ENCODE assay signal across 18 cellular contexts in genomic region chr5:98791928-98792580, GRCh38. TPM values are rescaled to one million over a fixed set of nuclear protein-coding genes. Genes with fewer than 3 reads are reported as not detected.
DNase-seq lines count a peak whose midpoint lies in the region; ATAC-seq, FAIRE-seq and TF ChIP-seq lines count a peak whose summit lies in the region.
"Had no signal": no experiment of that assay in that cellular context is flagged by ENCODE, and none has a peak within 500 bp of the region (broad histone marks: within the 10 kb centered on the region; RNA-seq: fewer than 3 reads in every experiment).

No MANE protein-coding gene starts in this region.

- TF ChIP-seq POLR2A in A549 (IDR thresholded peaks at IDR 0.05; ENCODE audit: low read length): no peak
- TF ChIP-seq POLR2A in upper lobe of left lung (IDR thresholded peaks at IDR 0.05): no peak

- TF ChIP-seq EP300 in A549 (IDR thresholded peaks at IDR 0.05) (no peak), upper lobe of left lung (IDR thresholded peaks at IDR 0.05) (no peak)

- H3K27ac ChIP-seq in A549 (no peak overlapping the region), GM23338 (ENCODE audit: low read depth) (no peak overlapping the region), osteoblast (ENCODE audit: low read depth, low read length) (peak overlapping the region; percentile 58), upper lobe of left lung (no peak overlapping the region)

- H3K36me3 Mint-ChIP-seq in GM23338 (ENCODE audit: low read depth) (peaks cover 19% of the 10 kb centered on the region), brain (peaks cover 57% of the 10 kb centered on the region)
- H3K36me3 Mint-ChIP-seq in activated T-cell treated with anti-CD3 and anti-CD28 coated beads, Interleukin-2, amount 50 U/mL, for 72 hours (ENCODE audit: insufficient read depth in 2 of 2): no peaks in the 10 kb centered on the region

- CTCF ChIA-PET in A549 (lab: Yijun Ruan, JAX): interaction anchor here (0.7 to 11.4 kb wide), 2 partner anchors 22 to 848 kb away, joined by 3 to 127 read pairs; no protein-coding TSS in a partner anchor

- H3K27me3 Mint-ChIP-seq in GM23338 (ENCODE audit: insufficient read depth, low read depth, poor library complexity) (no peaks in the 10 kb centered on the region), brain (no peaks in the 10 kb centered on the region)
- H3K27me3 Mint-ChIP-seq in activated T-cell treated with anti-CD3 and anti-CD28 coated beads, Interleukin-2, amount 50 U/mL, for 72 hours (ENCODE audit: low read depth): no peaks in the 10 kb centered on the region

- H3K4me1 Mint-ChIP-seq in GM23338 (peaks cover 55% of the 10 kb centered on the region), brain (peaks cover 82% of the 10 kb centered on the region)
- H3K4me1 Mint-ChIP-seq in activated T-cell treated with anti-CD3 and anti-CD28 coated beads, Interleukin-2, amount 50 U/mL, for 72 hours (ENCODE audit: low read depth): no peaks in the 10 kb centered on the region

- H3K27me3 ChIP-seq in GM23338 (ENCODE audit: insufficient read depth) (no peaks in the 10 kb centered on the region), osteoblast (ENCODE audit: insufficient read depth, low read length) (no peaks in the 10 kb centered on the region), upper lobe of left lung (no peaks in the 10 kb centered on the region)

- POLR2A ChIA-PET in A549 (lab: Yijun Ruan, JAX): no interaction called here

- H3K4me3 ChIP-seq in A549 (no peak overlapping the region), GM23338 (no peak overlapping the region), osteoblast (ENCODE audit: insufficient read depth, low read length) (no peak overlapping the region), upper lobe of left lung (no peak overlapping the region)

- H3K9me3 ChIP-seq in A549 (no peaks in the 10 kb centered on the region), osteoblast (ENCODE audit: low read depth, low read length) (no peaks in the 10 kb centered on the region), upper lobe of left lung (no peaks in the 10 kb centered on the region)

- no peak for DNase-seq in A549 (ENCODE audit: low read depth in 1 of 2, low spot score in 1 of 2)
- no peak for DNase-seq in GM23338 (ENCODE audit: low spot score)
- DNase-seq in osteoblast (ENCODE audit: insufficient read length, low spot score, missing footprints): no peak
- no peak for DNase-seq in NCI-H2196 (lab: John Stamatoyannopoulos, UW; ENCODE audit: unreplicated experiment)
- no peak for DNase-seq in upper lobe of left lung
- no peak for DNase-seq in activated T-cell treated with anti-CD3 and anti-CD28 coated beads, Interleukin-2, amount 50 U/mL, for 72 hours
- DNase-seq: AML-193, Kasumi-1, NCI-H1105 treated with DMSO at 0.1 percent for 48 hours, NCI-H187 treated with DMSO at 0.1 percent for 48 hours, NCI-H774, Right ventricle myocardium superior had no signal

- H3F3A ChIP-seq in GM23338 (replicated peaks; ENCODE audit: low read depth): no peaks in the 10 kb centered on the region

- H3K4me1 ChIP-seq in A549: 0 out of 3 replicates have a peak, but pooled peaks cover 3% of the 10 kb centered on the region
- H3K4me1 ChIP-seq in GM23338 (ENCODE audit: insufficient read depth): peaks cover 49% of the 10 kb centered on the region
- peaks cover 53% of the 10 kb centered on the region for H3K4me1 ChIP-seq in osteoblast (ENCODE audit: insufficient read depth, low read length)
- peaks cover 0 to 27% (median 17%) of the 10 kb centered on the region in 4 donors for H3K4me1 ChIP-seq in upper lobe of left lung

- H3K4me3 Mint-ChIP-seq in GM23338 (no peak overlapping the region), brain (peak overlapping the region in 1 of 5 experiments; percentile 12)
- H3K4me3 Mint-ChIP-seq in activated T-cell treated with anti-CD3 and anti-CD28 coated beads, Interleukin-2, amount 50 U/mL, for 72 hours: no peak overlapping the region

- H4K20me1 ChIP-seq in GM23338 (replicated peaks; ENCODE audit: insufficient read depth) (no peaks in the 10 kb centered on the region; the same call in none of the 2 replicates), osteoblast (ENCODE audit: insufficient read depth, low read length) (peaks cover 62% of the 10 kb centered on the region)

- no peak for TF ChIP-seq CTCF in A549 (IDR thresholded peaks at IDR 0.05)
- no peak for TF ChIP-seq CTCF in GM23338 (conservative IDR thresholded peaks at IDR 0.05; ENCODE audit: low read depth in 2 of 2)
- no peak for TF ChIP-seq CTCF in brain (conservative IDR thresholded peaks at IDR 0.05)
- TF ChIP-seq CTCF in osteoblast (IDR thresholded peaks at IDR 0.05; ENCODE audit: extremely low read depth, low read depth, low read length): no peak
- no peak for TF ChIP-seq CTCF in upper lobe of left lung (IDR thresholded peaks at IDR 0.05)

- FAIRE-seq in A549 (lab: Jason Lieb, UNC): no peak
- FAIRE-seq: A204.1, G401.6, GM19239 had no signal

- H3K36me3 ChIP-seq in GM23338 (ENCODE audit: insufficient read depth) (no peaks in the 10 kb centered on the region), osteoblast (ENCODE audit: insufficient read depth, low read length) (peaks cover 68% of the 10 kb centered on the region), upper lobe of left lung (peaks cover 0 to 12% (median 7%) of the 10 kb centered on the region in 4 donors)

- H2AFZ ChIP-seq in GM23338: no peak overlapping the region
- H2AFZ ChIP-seq in osteoblast (ENCODE audit: low read length): no peak overlapping the region

- H3K9me2 ChIP-seq in GM23338 (ENCODE audit: insufficient read depth): no peaks in the 10 kb centered on the region

- 91% methylated on average over 6 of the region's 7 CpGs for WGBS in A549 (ENCODE audit: missing lambda C conversion rate)
- WGBS in upper lobe of left lung, 2 donors: 65 to 66% methylated on average over 7 of the region's 7 CpGs

- no peak overlapping the region for H3K4me2 ChIP-seq in A549
- H3K4me2 ChIP-seq in GM23338: no peak overlapping the region
- no peak overlapping the region for H3K4me2 ChIP-seq in osteoblast (ENCODE audit: insufficient read depth, low read length)

- no peak for ATAC-seq in A549
- no peak for ATAC-seq in GM23338
- no peak for ATAC-seq in upper lobe of left lung (ENCODE audit: low FRiP score in 2 of 2)
- no peak for ATAC-seq in activated T-cell treated with anti-CD3 and anti-CD28 coated beads, Interleukin-2, amount 50 U/mL, for 72 hours (replicated peaks in 1 of 2)
- ATAC-seq in HG03432 (IDR thresholded peaks at IDR 0.05; ENCODE audit: unreplicated experiment): no peak
- ATAC-seq: Panc1 had no signal

- TF ChIP-seq RAD21 in A549 (conservative IDR thresholded peaks at IDR 0.05 in 1 of 2, IDR thresholded peaks at IDR 0.05 in 1 of 2): no peak

- H3K27ac Mint-ChIP-seq in GM23338: peak overlapping the region; percentile 85; the same call in 1 of the 2 replicates
- peak overlapping the region in 3 of 5 experiments; percentile 62 to 82 (median 68) for H3K27ac Mint-ChIP-seq in brain
- no peak overlapping the region for H3K27ac Mint-ChIP-seq in activated T-cell treated with anti-CD3 and anti-CD28 coated beads, Interleukin-2, amount 50 U/mL, for 72 hours

- H3K79me2 ChIP-seq in GM23338 (replicated peaks; ENCODE audit: insufficient read depth): peaks cover 57% of the 10 kb centered on the region
- peaks cover 82% of the 10 kb centered on the region for H3K79me2 ChIP-seq in osteoblast (ENCODE audit: insufficient read depth, low read length)

- H3K9me3 Mint-ChIP-seq in GM23338: no peaks in the 10 kb centered on the region
- no peaks in the 10 kb centered on the region for H3K9me3 Mint-ChIP-seq in brain
- no peaks in the 10 kb centered on the region for H3K9me3 Mint-ChIP-seq in activated T-cell treated with anti-CD3 and anti-CD28 coated beads, Interleukin-2, amount 50 U/mL, for 72 hours

TF ChIP-seq in A549, 52 proteins besides CTCF, POLR2A, EP300 and RAD21:
- TF ChIP-seq FOSL2 (IDR thresholded peaks at IDR 0.05): no peak
- peak; percentile 36; the same call in 1 of the 2 replicates for TF ChIP-seq FOSL2 (CRISPR knock-in tag; IDR thresholded peaks at IDR 0.05)
- TF ChIP-seq EHF (CRISPR knock-in tag; IDR thresholded peaks at IDR 0.05): no peak
TF ChIP-seq in A549: peak in this region for 1.

TF ChIP-seq in GM23338, 12 proteins besides CTCF, POLR2A, EP300 and RAD21 (continues in another document):
- no peak for TF ChIP-seq ZNF331 (CRISPR knock-in tag; IDR thresholded peaks at IDR 0.05; ENCODE audit: low read depth)
- no peak for TF ChIP-seq NANOG (IDR thresholded peaks at IDR 0.05; ENCODE audit: borderline replicate concordance)
- TF ChIP-seq CREB1 (CRISPR knock-in tag; IDR thresholded peaks at IDR 0.05; ENCODE audit: low read depth): no peak
- TF ChIP-seq STAT1 (IDR thresholded peaks at IDR 0.05; ENCODE audit: unreplicated experiment): no peak
- no peak for TF ChIP-seq POLR2AphosphoS5 (IDR thresholded peaks at IDR 0.05; ENCODE audit: low read depth)
- TF ChIP-seq EZH2phosphoT487 (IDR thresholded peaks at IDR 0.05; ENCODE audit: unreplicated experiment): no peak
- TF ChIP-seq, protein P1, sequence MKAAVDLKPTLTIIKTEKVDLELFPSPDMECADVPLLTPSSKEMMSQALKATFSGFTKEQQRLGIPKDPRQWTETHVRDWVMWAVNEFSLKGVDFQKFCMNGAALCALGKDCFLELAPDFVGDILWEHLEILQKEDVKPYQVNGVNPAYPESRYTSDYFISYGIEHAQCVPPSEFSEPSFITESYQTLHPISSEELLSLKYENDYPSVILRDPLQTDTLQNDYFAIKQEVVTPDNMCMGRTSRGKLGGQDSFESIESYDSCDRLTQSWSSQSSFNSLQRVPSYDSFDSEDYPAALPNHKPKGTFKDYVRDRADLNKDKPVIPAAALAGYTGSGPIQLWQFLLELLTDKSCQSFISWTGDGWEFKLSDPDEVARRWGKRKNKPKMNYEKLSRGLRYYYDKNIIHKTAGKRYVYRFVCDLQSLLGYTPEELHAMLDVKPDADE (IDR thresholded peaks at IDR 0.05): no peak

RNA-seq across cellular contexts. Expression of gene RGMB, which starts 18.6 kb away (rescaled TPM):
- polyA plus RNA-seq in A549 (2011; rRNA removed) (5.3 and 7.5 TPM in 2 replicates), A549 (2017; fragmentation: RNase III; extraction: RNeasy Plus Mini Kit Qiagen cat#74134 plus additional on column Dnase treatment) (5.6 to 6.1 TPM (median 6.1 TPM) in 3 replicates), GM23338 (2016; fragmentation: Nextera tagmentation; extraction: Ambion mirVana) (20.5 and 21.7 TPM in 2 replicates), brain (ENCODE audit: insufficient read depth, low read depth, low replicate concordance) (24.9 TPM)
- 8.5 and 10.8 TPM in 2 replicates for polyA plus RNA-seq in A549 (2012; cell fraction: cytosol; rRNA removed)
- polyA plus RNA-seq in A549 (2012; cell fraction: nucleus; rRNA removed): 11.4 and 13.6 TPM in 2 replicates
- polyA minus RNA-seq in A549 (2011; rRNA and poly(A)+ RNA removed): 13.0 and 14.7 TPM in 2 replicates
- 34.1 and 34.3 TPM in 2 replicates for total RNA-seq in GM23338 (2014; rRNA removed; shearing (Covaris generic))
- total RNA-seq in osteoblast (70.9 and 81.3 TPM in 2 replicates), upper lobe of left lung (10 to 100 TPM; 19.0 to 52.2 (median 33.1) TPM)
- 1 to 10 TPM; 2.2 to 3.9 TPM for total RNA-seq in activated T-cell treated with anti-CD3 and anti-CD28 coated beads, Interleukin-2, amount 50 U/mL, for 72 hours
